9 cellular contexts compared by ENCODE assay signal in the genomic region with DNA sequence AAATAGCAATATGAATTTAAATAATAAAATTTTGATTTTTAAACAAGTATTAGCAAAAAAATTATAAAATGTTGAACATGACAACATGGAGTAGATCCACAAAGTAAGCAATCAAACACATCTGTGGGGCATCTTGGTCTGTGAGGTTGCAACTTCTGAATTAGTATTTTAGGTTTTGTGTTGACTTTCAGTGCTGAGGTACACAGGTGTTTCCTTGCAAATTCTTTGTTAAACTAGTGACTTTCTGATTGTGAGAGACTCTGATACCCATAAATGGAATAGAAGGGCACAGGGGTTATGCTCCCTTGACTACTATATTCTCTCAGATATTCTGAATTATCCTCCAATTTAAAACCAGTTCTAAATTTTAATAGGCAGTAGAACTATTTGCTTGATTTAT.
"Had no signal": no experiment of that assay in that cellular context is flagged by ENCODE, and none has a peak within 500 bp of the region (broad histone marks: within the 10 kb centered on the region; RNA-seq: fewer than 3 reads in every experiment).

No MANE protein-coding gene starts in this region.

- H2AFZ ChIP-seq: GM23248, GM23338 had no signal

- DNase-seq: GM23248, GOT3, H7, H9, HCEC 1CT, HFFc6 had no signal

- H3K9me3 ChIP-seq: HAP-1 had no signal

- H3K27ac Mint-ChIP-seq: GM23338, H9, HFFc6 had no signal

- H3K4me3 ChIP-seq: GM23248, GM23338, HAP-1 had no signal

- ATAC-seq: GM23338, HCT116 had no signal

- H3K4me3 Mint-ChIP-seq: GM23338, H9, HFFc6 had no signal

- H3K36me3 ChIP-seq: HAP-1 had no signal

- H3K4me1 ChIP-seq: HAP-1 had no signal

- H3K4me1 Mint-ChIP-seq: GM23338, H9 had no signal

- H3K9ac ChIP-seq: GM23248 had no signal

- H3K4me2 ChIP-seq: GM23338 had no signal

- H3K27ac ChIP-seq: GM23248 had no signal
